20 cellular contexts compared by ENCODE assay signal in genomic region chr16:23712976-23713375, GRCh38. TPM values are rescaled to one million over a fixed set of nuclear protein-coding genes. Genes with fewer than 3 reads are reported as not detected.
DNase-seq lines count a peak whose midpoint lies in the region; ATAC-seq, FAIRE-seq and TF ChIP-seq lines count a peak whose summit lies in the region.
"Had no signal": no experiment of that assay in that cellular context is flagged by ENCODE, and none has a peak within 500 bp of the region (broad histone marks: within the 10 kb centered on the region; RNA-seq: fewer than 3 reads in every experiment).

TSS of gene ERN2 (minus strand) at chr16:23713222. CDS start at chr16:23713187, 35 bp downstream.

- in situ Hi-C loops in HepG2 (cut with HindIII; ENCODE audit: extremely low pct_ligation_motif_present, low pct_unique_long_range_greater_than_20kb): loop anchor here (10.0 kb wide), 1 partner anchor 62 kb away; no protein-coding TSS in a partner anchor

- no peak within 1 kb of the TSS for H2AFZ ChIP-seq in HepG2 (ENCODE audit: low read length)

- no peaks in the 10 kb centered on the region for H3K36me3 Mint-ChIP-seq in activated T-helper 2 cell treated with anti-CD3 and anti-CD28 coated beads, Interferon-gamma antibody, Interleukin-2, Interleukin-4, amounts not matched to agents 10 μg/mL and 5 μg/mL and 100 μg/mL, durations not matched to agents 14 hours and 24 hours and 36 hours (ENCODE audit: low read depth)

- intact Hi-C loops in HepG2 (cut with micrococcal nuclease; ENCODE audit: unreplicated experiment) (no loop called here), stomach (cut with DNase I; ENCODE audit: low total_unique reads) (no loop called here)
- intact Hi-C loops in activated T-helper 2 cell treated with anti-CD3 and anti-CD28 coated beads, Interferon-gamma antibody, Interleukin-2, Interleukin-4, amounts not matched to agents 10 μg/mL and 5 μg/mL and 100 μg/mL, durations not matched to agents 14 hours and 24 hours and 36 hours (cut with micrococcal nuclease): no loop called here

- no peak within 1 kb of the TSS for H3K4me2 ChIP-seq in HepG2 (ENCODE audit: low read depth, low read length)

- H3K27ac ChIP-seq in ectodermal cell (ENCODE audit: insufficient read depth, low read depth, low read length, poor library complexity, severe bottlenecking) (no peak within 1 kb of the TSS), HepG2 (ENCODE audit: extremely low read length, insufficient read depth, low read length) (no peak within 1 kb of the TSS), stomach (peak within 1 kb of the TSS; percentile 81 to 88 (median 86))
- H3K27ac ChIP-seq: epithelial cell of prostate, SK-N-MC had no signal

- H3K36me3 ChIP-seq in H7 (replicated peaks; ENCODE audit: control insufficient read depth, insufficient read depth, low read length) (peaks cover 1% of the 10 kb centered on the region; the same call in 1 of the 2 replicates), ectodermal cell (ENCODE audit: control insufficient read depth, insufficient read depth, low read length) (no peaks in the 10 kb centered on the region), HepG2 (replicated peaks in 1 of 2; ENCODE audit: control insufficient read depth in 1 of 2, insufficient read depth in 2 of 2, low read length in 2 of 2) (no peaks in the 10 kb centered on the region), stomach (peaks cover 0 to 23% (median 15%) of the 10 kb centered on the region in 4 donors)

- no peaks in the 10 kb centered on the region for H3K4me1 Mint-ChIP-seq in activated T-helper 2 cell treated with anti-CD3 and anti-CD28 coated beads, Interferon-gamma antibody, Interleukin-2, Interleukin-4, amounts not matched to agents 10 μg/mL and 5 μg/mL and 100 μg/mL, durations not matched to agents 14 hours and 24 hours and 36 hours (ENCODE audit: low read depth)
- H3K4me1 Mint-ChIP-seq: activated naive CD4-positive, alpha-beta T cell treated with anti-CD3 and anti-CD28 coated beads, Interleukin-2, amount 10 ng/mL, durations not matched to agents 7 days and 5 days had no signal

- TF ChIP-seq RAD21 in HepG2 (CRISPR knock-in tag; IDR thresholded peaks at IDR 0.05): no peak

- H3K27me3 ChIP-seq in H7 (ENCODE audit: control insufficient read depth, insufficient read depth, low read length) (peaks cover 21% of the 10 kb centered on the region), ectodermal cell (ENCODE audit: control insufficient read depth, insufficient read depth, low read length, poor library complexity, severe bottlenecking) (peaks cover 15% of the 10 kb centered on the region), HepG2 (ENCODE audit: control insufficient read depth in 1 of 2, insufficient read depth in 2 of 2, low read length in 2 of 2) (peaks cover 3 to 8% of the 10 kb centered on the region in 2 experiments; a peak in 1 of 5 replicates), stomach (peaks cover 0 to 73% (median 18%) of the 10 kb centered on the region in 3 donors)

- H3K4me1 ChIP-seq in ectodermal cell (ENCODE audit: control insufficient read depth, insufficient read depth, low read length): no peaks in the 10 kb centered on the region
- peaks cover under 1% of the 10 kb centered on the region; the same call in 1 of the 2 replicates for H3K4me1 ChIP-seq in HepG2 (ENCODE audit: insufficient read depth, low read length)
- H3K4me1 ChIP-seq in stomach: peaks cover 0 to 15% (median 7%) of the 10 kb centered on the region in 4 donors

- 64% methylated on average over 37 of the region's 37 CpGs for WGBS in ectodermal cell, 2 experiments
- WGBS in HepG2 (ENCODE audit: low lambda C conversion rate): 82% methylated on average over 29 of the region's 37 CpGs
- 1 to 6% (median 3%) methylated on average over 12 to 37 of the region's 37 CpGs for WGBS in stomach, 5 donors

- TF ChIP-seq POLR2A in HepG2 (IDR thresholded peaks at IDR 0.05; ENCODE audit: insufficient read depth in 1 of 2, low read depth in 2 of 2, low read length in 2 of 2) (no peak), stomach (IDR thresholded peaks at IDR 0.05) (no peak), H54 (IDR thresholded peaks at IDR 0.05; ENCODE audit: low read depth, low read length) (no peak)

- BruUV-seq in HepG2 (replicated peaks; lab: Mats Ljungman, UMichigan): no TSS peak

- no peaks in the 10 kb centered on the region for H3K9me3 ChIP-seq in ectodermal cell (ENCODE audit: control insufficient read depth, low read length)
- peaks cover 19% of the 10 kb centered on the region for H3K9me3 ChIP-seq in HepG2 (ENCODE audit: low read length)
- peaks cover 0 to 21% (median 15%) of the 10 kb centered on the region in 4 donors for H3K9me3 ChIP-seq in stomach

- peak; percentile 89 for DNase-seq in H7
- DNase-seq in HepG2 (ENCODE audit: low spot score): no peak
- DNase-seq in stomach: peak; percentile 68
- no peak for DNase-seq in activated T-helper 2 cell treated with anti-CD3 and anti-CD28 coated beads, Interferon-gamma antibody, Interleukin-2, Interleukin-4, amounts not matched to agents 10 μg/mL and 5 μg/mL and 100 μg/mL, durations not matched to agents 14 hours and 24 hours and 36 hours (ENCODE audit: low spot score)
- DNase-seq in NCI-H187 (lab: John Stamatoyannopoulos, UW): no peak
- DNase-seq in H54 (ENCODE audit: insufficient read length, low spot score): no peak
- DNase-seq: activated CD4-positive, alpha-beta T cell treated with anti-CD3 and anti-CD28 coated beads for 4 hours; activated naive CD4-positive, alpha-beta T cell treated with anti-CD3 and anti-CD28 coated beads, Interleukin-2, amount 10 ng/mL, durations not matched to agents 7 days and 5 days; KG1; NCI-H1092; NCI-H2107; NCI-H524 treated with DMSO at 0.1 percent for 48 hours; stimulated activated CD4-positive, alpha-beta T cell treated with anti-CD3 and anti-CD28 coated beads, Interleukin-15, amount 100 ng/mL, for 24 hours had no signal

- no peak within 1 kb of the TSS for H3K27ac Mint-ChIP-seq in activated T-helper 2 cell treated with anti-CD3 and anti-CD28 coated beads, Interferon-gamma antibody, Interleukin-2, Interleukin-4, amounts not matched to agents 10 μg/mL and 5 μg/mL and 100 μg/mL, durations not matched to agents 14 hours and 24 hours and 36 hours
- H3K27ac Mint-ChIP-seq: activated naive CD4-positive, alpha-beta T cell treated with anti-CD3 and anti-CD28 coated beads, Interleukin-2, amount 10 ng/mL, durations not matched to agents 7 days and 5 days had no signal

- H3K4me3 ChIP-seq in H7 (ENCODE audit: insufficient read depth, low read depth, low read length) (peak within 1 kb of the TSS; percentile 45), ectodermal cell (ENCODE audit: insufficient read depth, low read depth, low read length) (peak within 1 kb of the TSS; percentile 4), HepG2 (replicated peaks in 1 of 3; ENCODE audit: insufficient read depth in 1 of 3, low read depth in 2 of 3, low read length in 3 of 3) (no peak within 1 kb of the TSS), stomach (peak within 1 kb of the TSS; percentile 27 to 52 (median 41))
- H3K4me3 ChIP-seq: SK-N-MC had no signal

- CTCF ChIA-PET in HepG2 (lab: Yijun Ruan, JAX; ENCODE audit: low intra/inter-chr PET ratio, low total read pairs): no interaction called here

- no peak within 1 kb of the TSS for H3K9ac ChIP-seq in HepG2 (ENCODE audit: insufficient read depth, low read depth, low read length)

- ATAC-seq in HepG2 (no peak), GM19023 (IDR thresholded peaks at IDR 0.05; ENCODE audit: unreplicated experiment) (no peak)

- FAIRE-seq in HepG2 (lab: Jason Lieb, UNC) (no peak), H54 (lab: Jason Lieb, UNC) (no peak)
- FAIRE-seq: colon, G401.6 had no signal

- no peak within 1 kb of the TSS for H3K4me3 Mint-ChIP-seq in activated T-helper 2 cell treated with anti-CD3 and anti-CD28 coated beads, Interferon-gamma antibody, Interleukin-2, Interleukin-4, amounts not matched to agents 10 μg/mL and 5 μg/mL and 100 μg/mL, durations not matched to agents 14 hours and 24 hours and 36 hours (ENCODE audit: low read depth)
- H3K4me3 Mint-ChIP-seq: activated naive CD4-positive, alpha-beta T cell treated with anti-CD3 and anti-CD28 coated beads, Interleukin-2, amount 10 ng/mL, durations not matched to agents 7 days and 5 days had no signal

- TF ChIP-seq CTCF in HepG2 (CRISPR knock-in tag; IDR thresholded peaks at IDR 0.05): no peak
- TF ChIP-seq CTCF in stomach (IDR thresholded peaks at IDR 0.05): no peak

- TF ChIP-seq EP300 in HepG2 (IDR thresholded peaks at IDR 0.05; ENCODE audit: low read depth in 2 of 2, low read length in 2 of 2) (no peak), HepG2 (CRISPR knock-in tag; IDR thresholded peaks at IDR 0.05; ENCODE audit: borderline replicate concordance) (no peak), stomach (IDR thresholded peaks at IDR 0.05) (no peak)

- no peaks in the 10 kb centered on the region for H3K79me2 ChIP-seq in HepG2 (ENCODE audit: insufficient read depth, low read length)

- POLR2A ChIA-PET in HepG2 (lab: Yijun Ruan, JAX): no interaction called here

- H3K27me3 Mint-ChIP-seq in activated T-helper 2 cell treated with anti-CD3 and anti-CD28 coated beads, Interferon-gamma antibody, Interleukin-2, Interleukin-4, amounts not matched to agents 10 μg/mL and 5 μg/mL and 100 μg/mL, durations not matched to agents 14 hours and 24 hours and 36 hours (ENCODE audit: low read depth): peaks cover 32% of the 10 kb centered on the region

- no peaks in the 10 kb centered on the region for H4K20me1 ChIP-seq in HepG2 (ENCODE audit: insufficient read depth, low read length)

- peaks cover 10% of the 10 kb centered on the region for H3K9me3 Mint-ChIP-seq in activated T-helper 2 cell treated with anti-CD3 and anti-CD28 coated beads, Interferon-gamma antibody, Interleukin-2, Interleukin-4, amounts not matched to agents 10 μg/mL and 5 μg/mL and 100 μg/mL, durations not matched to agents 14 hours and 24 hours and 36 hours

RNA-seq across cellular contexts. Expression of gene ERN2, which starts in this region (rescaled TPM):
- 3.2 and 3.7 TPM in 2 replicates for total RNA-seq in H7 (2014; rRNA removed; shearing (Covaris generic))
- polyA plus RNA-seq in ectodermal cell (2013, experiment 1 of 4): 1.4 TPM
- polyA plus RNA-seq in ectodermal cell (2013, experiment 2 of 4): 1.9 TPM
- 1.8 TPM for polyA plus RNA-seq in ectodermal cell (2013, experiment 3 of 4)
- 1.9 TPM for polyA plus RNA-seq in ectodermal cell (2013, experiment 4 of 4)
- total RNA-seq in HepG2 (2016; rRNA removed; fragmentation: Illumina TruSeq; extraction: Trizol) (0.42 and 2.2 TPM in 2 replicates), stomach (100 to 1,000 TPM in 2 of 5 donors, 10 to 100 TPM in 3; 48.5 to 235 (median 97.4) TPM)
- 1.6 and 2.4 TPM in 2 replicates for total RNA-seq in HepG2 (2016; cell fraction: cytosol; rRNA removed; fragmentation: Illumina TruSeq; extraction: Trizol; ENCODE audit: low read depth)
- total RNA-seq in HepG2 (2016; cell fraction: insoluble cytoplasmic fraction; rRNA removed; fragmentation: Illumina TruSeq; extraction: Trizol): 0.76 and 2.3 TPM in 2 replicates
- total RNA-seq in HepG2 (2016; cell fraction: membrane; rRNA removed; fragmentation: Illumina TruSeq; extraction: Trizol): 0.93 and 1.2 TPM in 2 replicates
- 3.3 and 6.0 TPM in 2 replicates for total RNA-seq in HepG2 (2016; cell fraction: nucleus; rRNA removed; fragmentation: Illumina TruSeq; extraction: Trizol)
- polyA plus RNA-seq in HepG2 (2011; rRNA removed) (3.5 and 6.3 TPM in 2 replicates), stomach (10 to 100 TPM; 18.2 to 29.1 (median 24.5) TPM)
- polyA plus RNA-seq in HepG2 (2011; cell fraction: cytosol; rRNA removed): 1.3 and 2.1 TPM in 2 replicates
- polyA plus RNA-seq in HepG2 (2011; cell fraction: nucleus; rRNA removed): 30.6 and 30.9 TPM in 2 replicates
- polyA plus RNA-seq in HepG2 (2012): 2.1 and 2.2 TPM in 2 replicates
- polyA plus RNA-seq in HepG2 (2016; cell fraction: cytosol; fragmentation: Illumina TruSeq; extraction: Trizol; ENCODE audit: low read depth): 0.42 and 0.55 TPM in 2 replicates
- 0.54 and 1.3 TPM in 2 replicates for polyA plus RNA-seq in HepG2 (2016; cell fraction: insoluble cytoplasmic fraction; fragmentation: Illumina TruSeq; extraction: Trizol; ENCODE audit: low read depth)
- 0.70 and 1.0 TPM in 2 replicates for polyA plus RNA-seq in HepG2 (2016; cell fraction: membrane; fragmentation: Illumina TruSeq; extraction: Trizol; ENCODE audit: low read depth)
- 8.8 and 10.0 TPM in 2 replicates for polyA plus RNA-seq in HepG2 (2016; cell fraction: nucleus; fragmentation: Illumina TruSeq; extraction: Trizol; ENCODE audit: insufficient read depth, low read depth)
- polyA minus RNA-seq in HepG2 (2011; rRNA and poly(A)+ RNA removed; ENCODE audit: low replicate concordance): 8.4 TPM in 1 of 2 replicates, not detected in the other
- not detected in 2 replicates for polyA minus RNA-seq in HepG2 (2011; cell fraction: cytosol; rRNA and poly(A)+ RNA removed)
- polyA minus RNA-seq in HepG2 (2011; cell fraction: nucleus; rRNA and poly(A)+ RNA removed): 6.6 and 7.6 TPM in 2 replicates
- total RNA-seq in activated T-helper 2 cell treated with anti-CD3 and anti-CD28 coated beads, Interferon-gamma antibody, Interleukin-2, Interleukin-4, amounts not matched to agents 10 μg/mL and 5 μg/mL and 100 μg/mL, durations not matched to agents 14 hours and 24 hours and 36 hours: not detected in 2 replicates
- total RNA-seq: myocyte had no signal

Comparison
In these comparisons a context has a peak if more than half of its experiments do, and no peak if none do; other contexts are left out.
1. RNA of gene ERN2 (total RNA-seq): 48.5 to 235 TPM in stomach; 3.2 to 3.7 TPM in H7, 0.42 to 6.0 TPM in HepG2 and not detected in activated T-helper 2 cell treated with anti-CD3 and anti-CD28 coated beads, Interferon-gamma antibody, Interleukin-2, Interleukin-4, amounts not matched to agents 10 μg/mL and 5 μg/mL and 100 μg/mL, durations not matched to agents 14 hours and 24 hours and 36 hours; every median in the first group is over 4 times any median in the second.
2. DNase-seq: peak in H7 (single experiment) and stomach (single experiment); none in HepG2 (single experiment), activated T-helper 2 cell treated with anti-CD3 and anti-CD28 coated beads, Interferon-gamma antibody, Interleukin-2, Interleukin-4, amounts not matched to agents 10 μg/mL and 5 μg/mL and 100 μg/mL, durations not matched to agents 14 hours and 24 hours and 36 hours (single experiment), NCI-H187 (0 of 2) and H54 (single experiment).
3. H3K4me3 ChIP-seq: peak in H7 (single experiment), ectodermal cell (single experiment) and stomach (4 of 4); none in HepG2 (0 of 3).
4. H3K27ac ChIP-seq: peak in stomach (5 of 5); none in ectodermal cell (single experiment) and HepG2 (single experiment).